Comparison of ENCODE assay signal across 1 cellular context in the genomic region with DNA sequence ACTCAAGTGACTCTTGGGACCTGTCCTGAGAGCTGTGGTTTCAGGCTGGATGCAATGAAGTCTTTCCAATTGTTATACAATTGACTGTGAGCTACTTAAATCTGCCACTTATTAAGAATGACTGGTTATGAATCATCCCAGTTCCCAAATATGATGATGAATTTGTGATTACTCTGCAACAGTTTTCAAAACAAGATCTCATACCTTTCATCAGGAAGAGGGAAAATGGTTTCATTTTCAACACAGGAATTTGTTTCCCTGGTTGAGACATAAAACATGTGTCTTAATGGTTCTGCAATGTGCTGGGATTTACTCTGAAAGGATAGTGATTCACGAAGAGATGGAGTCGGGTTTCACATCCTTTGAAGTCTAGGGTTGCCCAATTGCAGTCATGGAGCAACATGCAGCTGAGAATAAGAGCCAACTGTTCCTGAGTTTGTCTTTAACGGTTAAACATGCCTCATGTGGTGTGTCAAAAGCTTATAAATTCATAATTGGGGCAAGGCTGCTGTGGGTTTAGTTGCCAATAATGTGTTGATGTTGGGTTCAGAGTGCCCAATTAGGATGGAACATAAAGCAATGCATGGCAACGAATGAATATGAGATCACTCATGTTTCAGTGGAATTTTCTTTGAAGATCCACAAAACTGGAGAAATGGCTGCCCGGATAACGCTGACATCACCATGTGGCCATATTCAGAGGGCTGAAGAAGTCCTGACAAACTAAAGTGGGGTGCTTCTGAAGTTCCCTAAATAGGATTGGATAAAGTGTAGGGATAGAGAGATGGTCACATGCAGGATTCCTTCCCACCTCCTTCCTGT.
TF ChIP-seq lines count a peak whose summit lies in the region.

No MANE protein-coding gene starts in this region.

TF ChIP-seq in SK-N-SH, 30 proteins besides CTCF, POLR2A, EP300 and RAD21 (continued from another document):
- no peak for TF ChIP-seq NRF1 (IDR thresholded peaks at IDR 0.05; ENCODE audit: low read depth, low read length)
- peak; percentile 77 for TF ChIP-seq NFIC (IDR thresholded peaks at IDR 0.05; ENCODE audit: borderline replicate concordance)
- TF ChIP-seq GABPA (IDR thresholded peaks at IDR 0.05; ENCODE audit: low read depth), result no peak
- TF ChIP-seq FOXJ3 (CRISPR knock-in tag; IDR thresholded peaks at IDR 0.05), result no peak
- peak; percentile 93 for TF ChIP-seq TEAD4 (IDR thresholded peaks at IDR 0.05; ENCODE audit: borderline replicate concordance, insufficient read depth)
- TF ChIP-seq TCF12 (IDR thresholded peaks at IDR 0.05), result peak; percentile 98
- TF ChIP-seq SIN3A (IDR thresholded peaks at IDR 0.05; ENCODE audit: borderline replicate concordance, low read depth, low read length), result peak; percentile 63; the same call in 1 of the 2 replicates
- no peak for TF ChIP-seq GATA2 (CRISPR knock-in tag; IDR thresholded peaks at IDR 0.05)
- TF ChIP-seq, protein P1, sequence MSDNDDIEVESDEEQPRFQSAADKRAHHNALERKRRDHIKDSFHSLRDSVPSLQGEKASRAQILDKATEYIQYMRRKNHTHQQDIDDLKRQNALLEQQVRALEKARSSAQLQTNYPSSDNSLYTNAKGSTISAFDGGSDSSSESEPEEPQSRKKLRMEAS (IDR thresholded peaks at IDR 0.05; ENCODE audit: low read depth), result peak; percentile 92
- no peak for TF ChIP-seq RCOR1 (IDR thresholded peaks at IDR 0.05; ENCODE audit: low read length)
- TF ChIP-seq, protein P2, sequence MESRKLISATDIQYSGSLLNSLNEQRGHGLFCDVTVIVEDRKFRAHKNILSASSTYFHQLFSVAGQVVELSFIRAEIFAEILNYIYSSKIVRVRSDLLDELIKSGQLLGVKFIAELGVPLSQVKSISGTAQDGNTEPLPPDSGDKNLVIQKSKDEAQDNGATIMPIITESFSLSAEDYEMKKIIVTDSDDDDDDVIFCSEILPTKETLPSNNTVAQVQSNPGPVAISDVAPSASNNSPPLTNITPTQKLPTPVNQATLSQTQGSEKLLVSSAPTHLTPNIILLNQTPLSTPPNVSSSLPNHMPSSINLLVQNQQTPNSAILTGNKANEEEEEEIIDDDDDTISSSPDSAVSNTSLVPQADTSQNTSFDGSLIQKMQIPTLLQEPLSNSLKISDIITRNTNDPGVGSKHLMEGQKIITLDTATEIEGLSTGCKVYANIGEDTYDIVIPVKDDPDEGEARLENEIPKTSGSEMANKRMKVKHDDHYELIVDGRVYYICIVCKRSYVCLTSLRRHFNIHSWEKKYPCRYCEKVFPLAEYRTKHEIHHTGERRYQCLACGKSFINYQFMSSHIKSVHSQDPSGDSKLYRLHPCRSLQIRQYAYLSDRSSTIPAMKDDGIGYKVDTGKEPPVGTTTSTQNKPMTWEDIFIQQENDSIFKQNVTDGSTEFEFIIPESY (IDR thresholded peaks at IDR 0.05; ENCODE audit: borderline replicate concordance, low read depth), result peak; percentile 70; the same call in 1 of the 2 replicates
- peak; percentile 18; the same call in 1 of the 2 replicates for TF ChIP-seq TAF1 (IDR thresholded peaks at IDR 0.05; ENCODE audit: borderline replicate concordance, low read depth, low read length)
- TF ChIP-seq EZH2phosphoT487 (IDR thresholded peaks at IDR 0.05; ENCODE audit: borderline replicate concordance, low read depth), result no peak
- TF ChIP-seq, protein P3, sequence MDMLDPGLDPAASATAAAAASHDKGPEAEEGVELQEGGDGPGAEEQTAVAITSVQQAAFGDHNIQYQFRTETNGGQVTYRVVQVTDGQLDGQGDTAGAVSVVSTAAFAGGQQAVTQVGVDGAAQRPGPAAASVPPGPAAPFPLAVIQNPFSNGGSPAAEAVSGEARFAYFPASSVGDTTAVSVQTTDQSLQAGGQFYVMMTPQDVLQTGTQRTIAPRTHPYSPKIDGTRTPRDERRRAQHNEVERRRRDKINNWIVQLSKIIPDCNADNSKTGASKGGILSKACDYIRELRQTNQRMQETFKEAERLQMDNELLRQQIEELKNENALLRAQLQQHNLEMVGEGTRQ (IDR thresholded peaks at IDR 0.05; ENCODE audit: borderline replicate concordance, low read depth, low read length), result no peak
- TF ChIP-seq, protein P4, sequence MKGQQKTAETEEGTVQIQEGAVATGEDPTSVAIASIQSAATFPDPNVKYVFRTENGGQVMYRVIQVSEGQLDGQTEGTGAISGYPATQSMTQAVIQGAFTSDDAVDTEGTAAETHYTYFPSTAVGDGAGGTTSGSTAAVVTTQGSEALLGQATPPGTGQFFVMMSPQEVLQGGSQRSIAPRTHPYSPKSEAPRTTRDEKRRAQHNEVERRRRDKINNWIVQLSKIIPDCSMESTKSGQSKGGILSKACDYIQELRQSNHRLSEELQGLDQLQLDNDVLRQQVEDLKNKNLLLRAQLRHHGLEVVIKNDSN (IDR thresholded peaks at IDR 0.05; ENCODE audit: borderline replicate concordance, low read depth), result no peak
- TF ChIP-seq FOSL2 (IDR thresholded peaks at IDR 0.05; ENCODE audit: borderline replicate concordance, low read depth), result peak; percentile 96
- no peak for TF ChIP-seq RFX5 (IDR thresholded peaks at IDR 0.05; ENCODE audit: low read length)
- peak; percentile 68; the same call in 1 of the 2 replicates for TF ChIP-seq MEF2A (IDR thresholded peaks at IDR 0.05; ENCODE audit: borderline replicate concordance, low read depth)
- no peak for TF ChIP-seq CHD2 (IDR thresholded peaks at IDR 0.05; ENCODE audit: low read length, partially characterized antibody)
